In genomic region chr3:181859518-181859917, GRCh38 we compare ENCODE assay signal across 22 cellular contexts.
"Had no signal": no experiment of that assay in that cellular context is flagged by ENCODE, and none has a peak within 500 bp of the region (broad histone marks: within the 10 kb centered on the region; RNA-seq: fewer than 3 reads in every experiment).

No MANE protein-coding gene starts in this region.

- H3K4me1 Mint-ChIP-seq: activated naive CD4-positive, alpha-beta T cell treated with anti-CD3 and anti-CD28 coated beads, Interleukin-2, amount 10 ng/mL, durations not matched to agents 7 days and 5 days; activated naive CD8-positive, alpha-beta T cell treated with anti-CD3 and anti-CD28 coated beads, Interleukin-2, amount 50 U/mL, for 24 hours; memory B cell; naive thymus-derived CD4-positive, alpha-beta T cell had no signal

- H3K9me3 Mint-ChIP-seq: activated naive CD4-positive, alpha-beta T cell treated with anti-CD3 and anti-CD28 coated beads, Interleukin-2, amount 10 ng/mL, durations not matched to agents 7 days and 5 days; activated naive CD8-positive, alpha-beta T cell treated with anti-CD3 and anti-CD28 coated beads, Interleukin-2, amount 50 U/mL, for 24 hours; memory B cell; stimulated activated naive CD8-positive, alpha-beta T cell treated with anti-CD3 and anti-CD28 coated beads, Interleukin-15, Interleukin-2, amounts not matched to agents 100 ng/mL and 50 ng/mL, for 24 hours had no signal

- H3K27me3 Mint-ChIP-seq: activated naive CD4-positive, alpha-beta T cell treated with anti-CD3 and anti-CD28 coated beads, Interleukin-2, amount 10 ng/mL, durations not matched to agents 7 days and 5 days; activated naive CD8-positive, alpha-beta T cell treated with anti-CD3 and anti-CD28 coated beads, Interleukin-2, amount 50 U/mL, for 24 hours; memory B cell; naive thymus-derived CD4-positive, alpha-beta T cell; stimulated activated naive CD8-positive, alpha-beta T cell treated with anti-CD3 and anti-CD28 coated beads, Interleukin-15, Interleukin-2, amounts not matched to agents 100 ng/mL and 50 ng/mL, for 24 hours had no signal

- DNase-seq: activated CD4-positive, alpha-beta T cell treated with anti-CD3 and anti-CD28 coated beads, Interleukin-2, amount 50 U/mL, for 1 hour; activated CD4-positive, CD25-positive, alpha-beta regulatory T cell treated with anti-CD3 and anti-CD28 coated beads, Interleukin-2, amount 50 U/mL, for 72 hours; activated CD8-positive, alpha-beta memory T cell treated with anti-CD3 and anti-CD28 coated beads for 24 hours; activated CD8-positive, alpha-beta memory T cell treated with anti-CD3 and anti-CD28 coated beads, Interleukin-2, amount 50 U/mL, for 48 hours; activated effector memory CD4-positive, alpha-beta T cell treated with Interleukin-2 at 50 U/mL for 16 hours; activated naive CD4-positive, alpha-beta T cell treated with anti-CD3 and anti-CD28 coated beads, Interleukin-2, amount 10 ng/mL, durations not matched to agents 7 days and 5 days; activated naive CD8-positive, alpha-beta T cell treated with anti-CD3 and anti-CD28 coated beads, Interleukin-2, amount 50 U/mL, for 24 hours; activated T-cell treated with anti-CD3 and anti-CD28 coated beads, Interleukin-2, amount 50 U/mL, for 48 hours; aorta; brain microvascular endothelial cell; central memory CD4-positive, alpha-beta T cell; foreskin keratinocyte; glutamatergic neuron; hippocampal formation; naive thymus-derived CD4-positive, alpha-beta T cell; psoas muscle; right cardiac atrium; stimulated activated CD4-positive, alpha-beta T cell treated with anti-CD3 and anti-CD28 coated beads, Interleukin-2, amount 100 ng/mL, for 24 hours; T1000 had no signal

- H3K9me3 ChIP-seq: psoas muscle, tibial nerve had no signal

- H3K27ac ChIP-seq: brain microvascular endothelial cell, foreskin keratinocyte, psoas muscle, tibial nerve had no signal

- H3K36me3 Mint-ChIP-seq: activated naive CD4-positive, alpha-beta T cell treated with anti-CD3 and anti-CD28 coated beads, Interleukin-2, amount 10 ng/mL, durations not matched to agents 7 days and 5 days; memory B cell; naive thymus-derived CD4-positive, alpha-beta T cell had no signal

- H3K4me1 ChIP-seq: foreskin keratinocyte, psoas muscle, tibial nerve had no signal

- H3K4me3 ChIP-seq: psoas muscle, tibial nerve had no signal

- H3K27ac Mint-ChIP-seq: activated naive CD4-positive, alpha-beta T cell treated with anti-CD3 and anti-CD28 coated beads, Interleukin-2, amount 10 ng/mL, durations not matched to agents 7 days and 5 days; activated naive CD8-positive, alpha-beta T cell treated with anti-CD3 and anti-CD28 coated beads, Interleukin-2, amount 50 U/mL, for 24 hours; memory B cell; naive thymus-derived CD4-positive, alpha-beta T cell; stimulated activated naive CD8-positive, alpha-beta T cell treated with anti-CD3 and anti-CD28 coated beads, Interleukin-15, Interleukin-2, amounts not matched to agents 100 ng/mL and 50 ng/mL, for 24 hours had no signal

- ATAC-seq: activated naive CD8-positive, alpha-beta T cell treated with anti-CD3 and anti-CD28 coated beads, Interleukin-2, amount 50 U/mL, for 24 hours; foreskin keratinocyte; naive thymus-derived CD4-positive, alpha-beta T cell; psoas muscle; right cardiac atrium had no signal

- H3K36me3 ChIP-seq: brain microvascular endothelial cell, tibial nerve had no signal

- H3K27me3 ChIP-seq: brain microvascular endothelial cell, foreskin keratinocyte, tibial nerve had no signal

- H3K4me3 Mint-ChIP-seq: activated naive CD4-positive, alpha-beta T cell treated with anti-CD3 and anti-CD28 coated beads, Interleukin-2, amount 10 ng/mL, durations not matched to agents 7 days and 5 days; activated naive CD8-positive, alpha-beta T cell treated with anti-CD3 and anti-CD28 coated beads, Interleukin-2, amount 50 U/mL, for 24 hours; memory B cell; naive thymus-derived CD4-positive, alpha-beta T cell; stimulated activated naive CD8-positive, alpha-beta T cell treated with anti-CD3 and anti-CD28 coated beads, Interleukin-15, Interleukin-2, amounts not matched to agents 100 ng/mL and 50 ng/mL, for 24 hours had no signal
